9 cellular contexts compared by ENCODE assay signal in the genomic region with DNA sequence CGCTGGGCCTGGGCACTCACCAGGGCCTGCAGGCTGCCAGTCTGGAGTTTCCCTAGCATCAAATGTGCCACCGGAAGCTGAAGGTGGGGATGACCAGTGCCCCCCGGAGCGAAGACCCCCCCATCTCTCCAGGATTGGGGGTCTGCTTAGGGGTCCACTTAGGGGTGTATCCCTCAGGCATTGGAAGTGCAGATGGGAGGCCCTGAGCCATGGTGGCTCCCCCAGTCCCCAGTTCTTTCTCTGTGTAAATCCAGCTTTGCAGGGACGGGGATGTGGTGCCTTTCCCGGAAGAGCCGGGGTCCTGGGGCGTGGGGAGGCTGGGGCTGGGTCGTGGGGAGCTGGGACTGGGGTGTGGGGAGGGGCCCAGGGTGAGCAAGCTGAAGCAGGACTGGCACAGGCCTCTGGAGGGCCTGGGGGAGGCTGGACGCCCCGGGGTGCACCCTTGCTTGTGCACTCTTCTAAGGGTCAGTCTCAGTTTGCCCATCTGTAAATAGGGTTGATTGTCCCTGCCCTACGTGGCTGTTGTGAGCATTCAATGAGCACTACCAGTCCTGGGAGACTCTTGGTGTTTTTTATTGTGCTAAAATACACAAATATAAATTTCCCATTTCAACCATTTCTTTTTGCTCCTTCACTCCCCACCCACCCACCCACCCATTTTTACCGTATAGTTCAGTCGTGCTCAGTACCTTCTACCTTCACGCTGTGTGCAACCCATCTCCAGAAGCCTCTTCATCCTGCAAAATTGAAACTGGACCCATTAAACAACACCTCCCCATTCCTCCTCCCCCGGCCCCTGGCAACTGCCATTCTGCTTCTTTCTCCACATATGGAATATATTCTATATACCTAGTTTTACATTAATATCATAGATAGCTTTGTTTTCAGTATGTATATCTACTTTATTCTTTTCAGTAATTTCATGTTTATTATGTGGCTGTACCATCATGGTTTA. TPM values are rescaled to one million over a fixed set of nuclear protein-coding genes. Genes with fewer than 3 reads are reported as not detected.
DNase-seq lines count a peak whose midpoint lies in the region; ATAC-seq and TF ChIP-seq lines count a peak whose summit lies in the region.
"Had no signal": no experiment of that assay in that cellular context is flagged by ENCODE, and none has a peak within 500 bp of the region (broad histone marks: within the 10 kb centered on the region; RNA-seq: fewer than 3 reads in every experiment).

No MANE protein-coding gene starts in this region.

- no peak for ATAC-seq in Right ventricle myocardium inferior
- peak; percentile 26 for ATAC-seq in naive thymus-derived CD4-positive, alpha-beta T cell

- H3K4me3 ChIP-seq in left ventricle myocardium inferior (peak overlapping the region; percentile 77), uterus (peak overlapping the region; percentile 42 to 56)
- H3K4me3 ChIP-seq in naive thymus-derived CD4-positive, alpha-beta T cell (ENCODE audit: low read length) = peak overlapping the region; percentile 47

- intact Hi-C loops in left ventricle myocardium inferior (cut with micrococcal nuclease) = no loop called here
- intact Hi-C loops in Right ventricle myocardium inferior (cut with DNase I) = no loop called here
- intact Hi-C loops in naive thymus-derived CD4-positive, alpha-beta T cell (cut with micrococcal nuclease) = loop anchor here in 1 of 2 donors (10.0 kb wide), 1 partner anchor 69 kb away; no protein-coding TSS in a partner anchor
- intact Hi-C loops in uterus (cut with DNase I; ENCODE audit: low total_unique reads) = no loop called here

- POLR2A ChIA-PET in naive thymus-derived CD4-positive, alpha-beta T cell (lab: Charles Lee) = no interaction called here

- DNase-seq in left ventricle myocardium inferior (no peak), Right ventricle myocardium inferior (ENCODE audit: missing footprints) (no peak), ecto neural progenitor cell (ENCODE audit: low spot score) (peak; percentile 54), uterus (peak in 1 of 2 donors; percentile 5), NCI-H524 (lab: John Stamatoyannopoulos, UW) (no peak), SW 1271 (lab: John Stamatoyannopoulos, UW) (no peak), kidney glomerular epithelial cell (lab: John Stamatoyannopoulos, UW) (no peak)
- no peak for DNase-seq in naive thymus-derived CD4-positive, alpha-beta T cell

- H3K36me3 ChIP-seq in left ventricle myocardium inferior (no peaks in the 10 kb centered on the region), uterus (no peaks in the 10 kb centered on the region)
- H3K36me3 ChIP-seq in naive thymus-derived CD4-positive, alpha-beta T cell (ENCODE audit: control insufficient read depth in 2 of 3, insufficient read depth in 3 of 3, low read length in 3 of 3) = no peaks in the 10 kb centered on the region

- no peaks in the 10 kb centered on the region for H3K9me3 ChIP-seq in left ventricle myocardium inferior (replicated peaks)
- no peaks in the 10 kb centered on the region for H3K9me3 ChIP-seq in naive thymus-derived CD4-positive, alpha-beta T cell (ENCODE audit: control insufficient read depth in 2 of 3, low read length in 3 of 3)
- H3K9me3 ChIP-seq in uterus = no peaks in the 10 kb centered on the region

- CTCF ChIA-PET in naive thymus-derived CD4-positive, alpha-beta T cell (lab: Charles Lee) = no interaction called here

- H3K4me1 ChIP-seq in left ventricle myocardium inferior (peaks cover 12% of the 10 kb centered on the region), uterus (peaks cover 0 to 6% of the 10 kb centered on the region in 2 donors)
- peaks cover 0 to 30% of the 10 kb centered on the region in 2 donors for H3K4me1 ChIP-seq in naive thymus-derived CD4-positive, alpha-beta T cell (ENCODE audit: control insufficient read depth in 2 of 2, insufficient read depth in 2 of 2, low read length in 2 of 2)

- no peaks in the 10 kb centered on the region for H3K36me3 Mint-ChIP-seq in naive thymus-derived CD4-positive, alpha-beta T cell

- peaks cover 0 to 16% (median 0%) of the 10 kb centered on the region in 7 donors for H3K4me1 Mint-ChIP-seq in naive thymus-derived CD4-positive, alpha-beta T cell

- H3K27me3 Mint-ChIP-seq in naive thymus-derived CD4-positive, alpha-beta T cell = peaks cover 54 to 84% (median 67%) of the 10 kb centered on the region in 5 donors

- H3K9me3 Mint-ChIP-seq in naive thymus-derived CD4-positive, alpha-beta T cell = peaks cover 0 to 2% (median 0%) of the 10 kb centered on the region in 11 donors

- no peak overlapping the region for H3K27ac Mint-ChIP-seq in naive thymus-derived CD4-positive, alpha-beta T cell

- H3K27ac ChIP-seq in left ventricle myocardium inferior (replicated peaks) (peak overlapping the region; percentile 59), uterus (peak overlapping the region in 1 of 2 donors; percentile 33)
- H3K27ac ChIP-seq in naive thymus-derived CD4-positive, alpha-beta T cell (ENCODE audit: low read depth, low read length) = no peak overlapping the region

- peaks cover 22% of the 10 kb centered on the region for H3K27me3 ChIP-seq in left ventricle myocardium inferior (ENCODE audit: low read depth)
- H3K27me3 ChIP-seq in naive thymus-derived CD4-positive, alpha-beta T cell (ENCODE audit: control insufficient read depth in 2 of 2, insufficient read depth in 2 of 2, low read length in 2 of 2) = no peaks in the 10 kb centered on the region
- H3K27me3 ChIP-seq in uterus = peaks cover 0 to 3% of the 10 kb centered on the region in 2 donors

- H3K4me3 Mint-ChIP-seq in naive thymus-derived CD4-positive, alpha-beta T cell = peak overlapping the region in 2 of 10 donors; percentile 54 to 72

- TF ChIP-seq CTCF in left ventricle myocardium inferior (IDR thresholded peaks at IDR 0.05; ENCODE audit: borderline replicate concordance) (no peak), uterus (IDR thresholded peaks at IDR 0.05) (no peak)

- no peak for TF ChIP-seq POLR2A in uterus (IDR thresholded peaks at IDR 0.05)

RNA-seq across cellular contexts. Expression of gene TBC1D3B, which starts 7.7 kb away (rescaled TPM):
- 3.4 TPM for total RNA-seq in left ventricle myocardium inferior
- total RNA-seq in Right ventricle myocardium inferior = 4.0 TPM
- total RNA-seq in naive thymus-derived CD4-positive, alpha-beta T cell = 10 to 100 TPM in 2 of 5 experiments, 1 to 10 TPM in 3; 4.0 to 13.3 (median 9.7) TPM
- polyA plus RNA-seq in naive thymus-derived CD4-positive, alpha-beta T cell = not detected
- 10 to 100 TPM in 1 of 4 donors, not detected in 3; 10.9 TPM for total RNA-seq in uterus

RNA-seq across cellular contexts. Expression of gene CCL3L1, which starts 12.5 kb away (rescaled TPM):
- total RNA-seq in left ventricle myocardium inferior (not detected), Right ventricle myocardium inferior (not detected), uterus (1 to 10 TPM in 1 of 4 donors, not detected in 3; 2.3 TPM)
- total RNA-seq in naive thymus-derived CD4-positive, alpha-beta T cell = 10 to 100 TPM in 2 of 5 experiments, 1 to 10 TPM in 1, under 1 TPM in 1, not detected in 1; 0.70 to 57.5 (median 17.7) TPM
- polyA plus RNA-seq in naive thymus-derived CD4-positive, alpha-beta T cell = not detected
- total RNA-seq: LHCN-M2 had no signal

RNA-seq across cellular contexts. Expression of gene CCL4L2, which starts 26.8 kb away (rescaled TPM):
- total RNA-seq in left ventricle myocardium inferior = not detected
- not detected for total RNA-seq in Right ventricle myocardium inferior
- 10 to 100 TPM in 1 of 5 experiments, 1 to 10 TPM in 2, not detected in 2; 5.3 to 10.0 (median 9.7) TPM for total RNA-seq in naive thymus-derived CD4-positive, alpha-beta T cell
- polyA plus RNA-seq in naive thymus-derived CD4-positive, alpha-beta T cell = not detected
- total RNA-seq in uterus = 1 to 10 TPM in 1 of 4 donors, not detected in 3; 6.7 TPM
- total RNA-seq: LHCN-M2 had no signal
